1 cellular context compared by ENCODE assay signal in the genomic region with DNA sequence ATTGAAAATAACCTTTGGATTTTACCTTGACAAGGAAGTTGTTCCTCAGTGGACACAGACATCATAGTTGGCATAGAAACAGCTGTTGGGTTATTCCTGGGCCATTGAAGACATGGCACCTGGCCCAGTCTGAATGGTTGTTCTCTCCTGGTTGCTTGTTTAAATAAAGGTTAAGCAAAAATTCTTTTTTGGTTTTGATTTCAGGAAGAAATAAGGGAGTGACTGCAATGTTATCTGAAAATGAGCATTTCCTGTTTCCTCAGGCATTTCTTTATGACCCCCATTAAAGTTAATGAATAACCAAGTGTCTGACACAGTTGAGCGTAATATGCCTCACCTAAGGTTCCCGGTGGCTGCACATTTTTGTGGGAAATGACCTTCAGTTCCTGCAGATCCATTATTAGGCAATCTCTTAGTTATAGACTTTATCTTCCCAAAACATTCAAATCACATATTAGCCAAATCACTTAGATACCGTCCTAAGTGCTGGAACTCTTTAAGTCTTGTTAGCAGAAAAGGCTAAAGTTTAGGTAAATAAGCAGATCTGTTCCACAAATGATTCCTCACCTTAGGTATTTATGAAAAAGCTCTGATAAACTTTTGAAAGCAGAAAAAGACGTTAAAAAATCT.
TF ChIP-seq lines count a peak whose summit lies in the region.

No MANE protein-coding gene starts in this region.

TF ChIP-seq in HepG2, 621 proteins besides CTCF, POLR2A, EP300 and RAD21 (continued from another document and continues in another):
- TF ChIP-seq, protein P1, sequence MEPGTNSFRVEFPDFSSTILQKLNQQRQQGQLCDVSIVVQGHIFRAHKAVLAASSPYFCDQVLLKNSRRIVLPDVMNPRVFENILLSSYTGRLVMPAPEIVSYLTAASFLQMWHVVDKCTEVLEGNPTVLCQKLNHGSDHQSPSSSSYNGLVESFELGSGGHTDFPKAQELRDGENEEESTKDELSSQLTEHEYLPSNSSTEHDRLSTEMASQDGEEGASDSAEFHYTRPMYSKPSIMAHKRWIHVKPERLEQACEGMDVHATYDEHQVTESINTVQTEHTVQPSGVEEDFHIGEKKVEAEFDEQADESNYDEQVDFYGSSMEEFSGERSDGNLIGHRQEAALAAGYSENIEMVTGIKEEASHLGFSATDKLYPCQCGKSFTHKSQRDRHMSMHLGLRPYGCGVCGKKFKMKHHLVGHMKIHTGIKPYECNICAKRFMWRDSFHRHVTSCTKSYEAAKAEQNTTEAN (CRISPR knock-in tag; conservative IDR thresholded peaks at IDR 0.05) = peak; percentile 95
- TF ChIP-seq ZBTB37 (CRISPR knock-in tag; IDR thresholded peaks at IDR 0.05) = peak; percentile 23; the same call in 1 of the 2 replicates
- no peak for TF ChIP-seq PHF5A (CRISPR knock-in tag; IDR thresholded peaks at IDR 0.05; ENCODE audit: low read depth, unreplicated experiment)
- TF ChIP-seq ZNF496 (CRISPR knock-in tag; IDR thresholded peaks at IDR 0.05; ENCODE audit: insufficient replicate concordance) = no peak
- no peak for TF ChIP-seq PCBP1 (IDR thresholded peaks at IDR 0.05; ENCODE audit: borderline replicate concordance, low read depth, low read length)
- no peak for TF ChIP-seq GMEB1 (CRISPR knock-in tag; IDR thresholded peaks at IDR 0.05; ENCODE audit: borderline replicate concordance)
- TF ChIP-seq ZNF562 (CRISPR knock-in tag; IDR thresholded peaks at IDR 0.05; ENCODE audit: borderline replicate concordance) = no peak
- no peak for TF ChIP-seq AFF4 (CRISPR knock-in tag; IDR thresholded peaks at IDR 0.05)
- TF ChIP-seq NFYB (CRISPR knock-in tag; IDR thresholded peaks at IDR 0.05) = no peak
- TF ChIP-seq ARNT (IDR thresholded peaks at IDR 0.05) = no peak
- TF ChIP-seq ZNF512 (CRISPR knock-in tag; IDR thresholded peaks at IDR 0.05) = no peak
- TF ChIP-seq NCOA2 (CRISPR knock-in tag; IDR thresholded peaks at IDR 0.05) = peak; percentile 98
- TF ChIP-seq SIN3A (IDR thresholded peaks at IDR 0.05; ENCODE audit: borderline replicate concordance, low read depth, low read length) = no peak
- peak; percentile 43; the same call in 1 of the 2 replicates for TF ChIP-seq MAF1 (CRISPR knock-in tag; IDR thresholded peaks at IDR 0.05; ENCODE audit: borderline replicate concordance)
- TF ChIP-seq ASH2L (IDR thresholded peaks at IDR 0.05; ENCODE audit: insufficient read length, low read depth, low read length) = peak; percentile 89
- TF ChIP-seq ATF2 (CRISPR knock-in tag; IDR thresholded peaks at IDR 0.05) = peak; percentile 90
- no peak for TF ChIP-seq ZNF350 (CRISPR knock-in tag; IDR thresholded peaks at IDR 0.05; ENCODE audit: borderline replicate concordance, low read depth)
- no peak for TF ChIP-seq ZNF841 (CRISPR knock-in tag; IDR thresholded peaks at IDR 0.05; ENCODE audit: borderline replicate concordance)
- no peak for TF ChIP-seq ZNF17 (CRISPR knock-in tag; IDR thresholded peaks at IDR 0.05)
- TF ChIP-seq ZEB1 (IDR thresholded peaks at IDR 0.05; ENCODE audit: insufficient replicate concordance, low read depth) = peak; percentile 70
- TF ChIP-seq CHCHD3 (CRISPR knock-in tag; IDR thresholded peaks at IDR 0.05) = no peak
- no peak for TF ChIP-seq ZNF619 (CRISPR knock-in tag; IDR thresholded peaks at IDR 0.05)
- no peak for TF ChIP-seq ZNF782 (CRISPR knock-in tag; IDR thresholded peaks at IDR 0.05; ENCODE audit: borderline replicate concordance)
- TF ChIP-seq DMAP1 (CRISPR knock-in tag; IDR thresholded peaks at IDR 0.05) = peak; percentile 69
- peak in 1 of 2 experiments; percentile 59; a peak in 1 of 4 replicates for TF ChIP-seq REST (IDR thresholded peaks at IDR 0.05; ENCODE audit: borderline replicate concordance in 1 of 2, low read depth in 1 of 2, low read length in 2 of 2)
- TF ChIP-seq ZNF24 (IDR thresholded peaks at IDR 0.05) = peak; percentile 5; the same call in 1 of the 2 replicates
- TF ChIP-seq EEA1 (CRISPR knock-in tag; IDR thresholded peaks at IDR 0.05; ENCODE audit: borderline replicate concordance) = no peak
- TF ChIP-seq HINFP (CRISPR knock-in tag; IDR thresholded peaks at IDR 0.05; ENCODE audit: low read depth) = no peak
- TF ChIP-seq, protein P2, sequence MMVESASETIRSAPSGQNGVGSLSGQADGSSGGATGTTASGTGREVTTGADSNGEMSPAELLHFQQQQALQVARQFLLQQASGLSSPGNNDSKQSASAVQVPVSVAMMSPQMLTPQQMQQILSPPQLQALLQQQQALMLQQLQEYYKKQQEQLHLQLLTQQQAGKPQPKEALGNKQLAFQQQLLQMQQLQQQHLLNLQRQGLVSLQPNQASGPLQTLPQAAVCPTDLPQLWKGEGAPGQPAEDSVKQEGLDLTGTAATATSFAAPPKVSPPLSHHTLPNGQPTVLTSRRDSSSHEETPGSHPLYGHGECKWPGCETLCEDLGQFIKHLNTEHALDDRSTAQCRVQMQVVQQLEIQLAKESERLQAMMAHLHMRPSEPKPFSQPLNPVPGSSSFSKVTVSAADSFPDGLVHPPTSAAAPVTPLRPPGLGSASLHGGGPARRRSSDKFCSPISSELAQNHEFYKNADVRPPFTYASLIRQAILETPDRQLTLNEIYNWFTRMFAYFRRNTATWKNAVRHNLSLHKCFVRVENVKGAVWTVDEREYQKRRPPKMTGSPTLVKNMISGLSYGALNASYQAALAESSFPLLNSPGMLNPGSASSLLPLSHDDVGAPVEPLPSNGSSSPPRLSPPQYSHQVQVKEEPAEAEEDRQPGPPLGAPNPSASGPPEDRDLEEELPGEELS (CRISPR knock-in tag; IDR thresholded peaks at IDR 0.05) = peak; percentile 98
- peak; percentile 48; the same call in 1 of the 2 replicates for TF ChIP-seq ZBTB21 (CRISPR knock-in tag; IDR thresholded peaks at IDR 0.05)
